ENCODE assay signal across 11 cellular contexts in genomic region chrX:77893713-77894112, GRCh38. TPM values are rescaled to one million over a fixed set of nuclear protein-coding genes. Genes with fewer than 3 reads are reported as not detected.
DNase-seq lines count a peak whose midpoint lies in the region; ATAC-seq and TF ChIP-seq lines count a peak whose summit lies in the region.
"Had no signal": no experiment of that assay in that cellular context is flagged by ENCODE, and none has a peak within 500 bp of the region (broad histone marks: within the 10 kb centered on the region; RNA-seq: fewer than 3 reads in every experiment).

No MANE protein-coding gene starts in this region.

- peak overlapping the region; percentile 87 for H3K4me2 ChIP-seq in smooth muscle cell

- H3K36me3 Mint-ChIP-seq in activated CD8-positive, alpha-beta memory T cell treated with anti-CD3 and anti-CD28 coated beads, Interleukin-2, amount 10 ng/mL, durations not matched to agents 7 days and 5 days, result peaks cover 16% of the 10 kb centered on the region

- peak overlapping the region; percentile 91 for H3K4me3 Mint-ChIP-seq in activated CD8-positive, alpha-beta memory T cell treated with anti-CD3 and anti-CD28 coated beads, Interleukin-2, amount 10 ng/mL, durations not matched to agents 7 days and 5 days

- H3K36me3 ChIP-seq in SJCRH30, result no peaks in the 10 kb centered on the region
- no peaks in the 10 kb centered on the region for H3K36me3 ChIP-seq in smooth muscle cell (ENCODE audit: low read depth)
- H3K36me3 ChIP-seq: spleen had no signal

- H3K79me2 ChIP-seq in smooth muscle cell (ENCODE audit: low read depth), result peaks cover 56% of the 10 kb centered on the region

- H3K4me1 Mint-ChIP-seq in activated CD8-positive, alpha-beta memory T cell treated with anti-CD3 and anti-CD28 coated beads, Interleukin-2, amount 10 ng/mL, durations not matched to agents 7 days and 5 days, result peaks cover 22% of the 10 kb centered on the region

- peaks cover 16% of the 10 kb centered on the region for H4K20me1 ChIP-seq in smooth muscle cell (ENCODE audit: low read depth)

- H3K27me3 ChIP-seq in SJCRH30 (no peaks in the 10 kb centered on the region), smooth muscle cell (ENCODE audit: low read depth) (no peaks in the 10 kb centered on the region)
- H3K27me3 ChIP-seq: spleen had no signal

- no peak for DNase-seq in activated CD8-positive, alpha-beta memory T cell treated with anti-CD3 and anti-CD28 coated beads, Interleukin-2, amount 10 ng/mL, durations not matched to agents 7 days and 5 days
- no peak for DNase-seq in activated CD8-positive, alpha-beta memory T cell treated with anti-CD3 and anti-CD28 coated beads, Interleukin-2, amount 50 U/mL, for 4 hours
- DNase-seq in SJCRH30 (no peak), fibroblast of the aortic adventitia (ENCODE audit: low read depth) (no peak), smooth muscle cell (lab: John Stamatoyannopoulos, UW; ENCODE audit: unreplicated experiment) (no peak), NCI-H2227 (lab: John Stamatoyannopoulos, UW; ENCODE audit: unreplicated experiment) (no peak), GM10248 (ENCODE audit: extremely low spot score) (no peak)
- DNase-seq: head of caudate nucleus, NCI-H2171, spleen had no signal

- no peaks in the 10 kb centered on the region for H3K27me3 Mint-ChIP-seq in activated CD8-positive, alpha-beta memory T cell treated with anti-CD3 and anti-CD28 coated beads, Interleukin-2, amount 10 ng/mL, durations not matched to agents 7 days and 5 days

- H3F3A ChIP-seq in smooth muscle cell (ENCODE audit: low read depth), result no peaks in the 10 kb centered on the region

- no peaks in the 10 kb centered on the region for H3K9me3 Mint-ChIP-seq in activated CD8-positive, alpha-beta memory T cell treated with anti-CD3 and anti-CD28 coated beads, Interleukin-2, amount 10 ng/mL, durations not matched to agents 7 days and 5 days (ENCODE audit: low read depth)

- H3K9ac ChIP-seq in smooth muscle cell (ENCODE audit: low read depth), result no peak overlapping the region

- TF ChIP-seq CTCF in fibroblast of the aortic adventitia (IDR thresholded peaks at IDR 0.05; ENCODE audit: insufficient read depth, low read length) (no peak), smooth muscle cell (IDR thresholded peaks at IDR 0.05; ENCODE audit: borderline replicate concordance, insufficient read depth, poor library complexity, severe bottlenecking) (no peak), GM10248 (IDR thresholded peaks at IDR 0.05; ENCODE audit: control extremely low read depth, extremely low read depth, low read depth, missing control alignments) (no peak)

- no peak overlapping the region for H2AFZ ChIP-seq in smooth muscle cell (ENCODE audit: low read depth)

- H3K27ac ChIP-seq in SJCRH30, result no peak overlapping the region
- no peak overlapping the region for H3K27ac ChIP-seq in smooth muscle cell (ENCODE audit: low read depth)

- H3K4me1 ChIP-seq in SJCRH30 (no peaks in the 10 kb centered on the region), smooth muscle cell (ENCODE audit: low read depth) (peaks cover 9% of the 10 kb centered on the region)

- peak overlapping the region; percentile 88; the same call in 1 of the 2 replicates for H3K4me3 ChIP-seq in SJCRH30
- peak overlapping the region; percentile 85 for H3K4me3 ChIP-seq in fibroblast of the aortic adventitia (ENCODE audit: low read depth, low read length)
- H3K4me3 ChIP-seq in smooth muscle cell, result peak overlapping the region; percentile 67

- CTCF ChIA-PET in activated CD8-positive, alpha-beta memory T cell treated with anti-CD3 and anti-CD28 coated beads, Interleukin-2, amount 10 ng/mL, durations not matched to agents 7 days and 5 days (lab: Charles Lee), result no interaction called here
- CTCF ChIA-PET in GM10248 (lab: Yijun Ruan, JAX), result no interaction called here

- POLR2A ChIA-PET in GM10248 (lab: Yijun Ruan, JAX), result no interaction called here

- no peaks in the 10 kb centered on the region for H3K9me3 ChIP-seq in SJCRH30 (replicated peaks)
- H3K9me3 ChIP-seq in smooth muscle cell (replicated peaks; ENCODE audit: low read depth), result no peaks in the 10 kb centered on the region

- no peak overlapping the region for H3K27ac Mint-ChIP-seq in activated CD8-positive, alpha-beta memory T cell treated with anti-CD3 and anti-CD28 coated beads, Interleukin-2, amount 10 ng/mL, durations not matched to agents 7 days and 5 days

- no peak for ATAC-seq in activated CD8-positive, alpha-beta memory T cell treated with anti-CD3 and anti-CD28 coated beads, Interleukin-2, amount 10 ng/mL, durations not matched to agents 7 days and 5 days
- no peak for ATAC-seq in GM18909 (IDR thresholded peaks at IDR 0.05; ENCODE audit: poor library complexity, unreplicated experiment)

- WGBS in smooth muscle cell (ENCODE audit: low lambda C conversion rate), result 80% methylated on average over 10 of the region's 10 CpGs

RNA-seq across cellular contexts. Expression of gene MAGT1, which starts 1.5 kb away (rescaled TPM):
- 10 to 100 TPM; 40.1 to 44.4 TPM for total RNA-seq in activated CD8-positive, alpha-beta memory T cell treated with anti-CD3 and anti-CD28 coated beads, Interleukin-2, amount 10 ng/mL, durations not matched to agents 7 days and 5 days
- 60.7 and 72.2 TPM in 2 replicates for total RNA-seq in SJCRH30 (2014; rRNA removed; shearing (Covaris generic))
- total RNA-seq in fibroblast of the aortic adventitia (ENCODE audit: low replicate concordance), result 70.6 and 119 TPM in 2 replicates
- 122 and 129 TPM in 2 replicates for total RNA-seq in smooth muscle cell
- polyA plus RNA-seq in smooth muscle cell, result 39.3 and 48.0 TPM in 2 replicates

RNA-seq across cellular contexts. Expression of gene COX7B, which starts 5.6 kb away (rescaled TPM):
- 100 to 1,000 TPM; 256 to 279 TPM for total RNA-seq in activated CD8-positive, alpha-beta memory T cell treated with anti-CD3 and anti-CD28 coated beads, Interleukin-2, amount 10 ng/mL, durations not matched to agents 7 days and 5 days
- total RNA-seq in SJCRH30 (2014; rRNA removed; shearing (Covaris generic)), result 541 and 548 TPM in 2 replicates
- total RNA-seq in fibroblast of the aortic adventitia (ENCODE audit: low replicate concordance) (211 and 396 TPM in 2 replicates), smooth muscle cell (503 and 535 TPM in 2 replicates)
- 448 and 483 TPM in 2 replicates for polyA plus RNA-seq in smooth muscle cell

RNA-seq across cellular contexts. Expression of gene ATP7A, which starts 16.8 kb away (rescaled TPM):
- total RNA-seq in activated CD8-positive, alpha-beta memory T cell treated with anti-CD3 and anti-CD28 coated beads, Interleukin-2, amount 10 ng/mL, durations not matched to agents 7 days and 5 days, result 10 to 100 TPM in 1 of 2 experiments, 1 to 10 TPM in 1; 10.0 to 11.9 TPM
- 9.6 and 10.5 TPM in 2 replicates for total RNA-seq in SJCRH30 (2014; rRNA removed; shearing (Covaris generic))
- total RNA-seq in fibroblast of the aortic adventitia (ENCODE audit: low replicate concordance) (10.9 and 20.0 TPM in 2 replicates), smooth muscle cell (20.5 and 24.4 TPM in 2 replicates)
- polyA plus RNA-seq in smooth muscle cell, result 4.2 and 7.2 TPM in 2 replicates
